ENCODE assay signal across 28 cellular contexts in the genomic region with DNA sequence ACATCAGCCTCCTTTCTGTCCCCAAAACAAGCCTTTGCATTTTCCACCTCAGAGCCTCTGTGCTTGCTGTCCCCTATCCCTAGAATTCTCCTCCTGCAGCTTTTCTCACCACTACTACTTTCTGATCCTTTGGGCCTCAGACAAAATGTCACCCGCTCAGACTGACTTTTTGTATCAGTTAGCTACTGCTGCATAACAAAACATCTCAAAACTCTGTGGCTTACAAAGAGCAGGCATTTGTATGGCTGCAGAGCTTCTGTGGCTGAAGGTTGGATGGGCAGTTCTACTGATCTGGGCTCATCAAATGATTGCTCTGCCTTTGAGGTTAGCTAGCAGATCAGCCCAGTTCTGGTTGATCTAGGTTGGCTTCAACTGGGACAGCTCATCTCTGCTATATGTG.
"Had no signal": no experiment of that assay in that cellular context is flagged by ENCODE, and none has a peak within 500 bp of the region (broad histone marks: within the 10 kb centered on the region; RNA-seq: fewer than 3 reads in every experiment).

No MANE protein-coding gene starts in this region.

- H3K9me3 Mint-ChIP-seq: dendritic cell treated with granulocyte-macrophage colony-stimulating factor and Interleukin-4, amounts not matched to agents 40 ng/mL and 50 ng/mL, for 4 days; immature natural killer cell had no signal

- H3K9me3 ChIP-seq: colonic mucosa, gastrocnemius medialis, lower lobe of right lung, mucosa of descending colon had no signal

- H3K4me3 Mint-ChIP-seq: dendritic cell treated with granulocyte-macrophage colony-stimulating factor and Interleukin-4, amounts not matched to agents 40 ng/mL and 50 ng/mL, for 4 days; effector memory CD8-positive, alpha-beta T cell; endodermal cell; immature natural killer cell; mesothelial cell of epicardium had no signal

- H3K27me3 ChIP-seq: colonic mucosa, esophagus squamous epithelium, gastrocnemius medialis, heart left ventricle, hepatocyte, left lung had no signal

- H3K27ac ChIP-seq: colonic mucosa, epithelial cell of prostate, esophagus squamous epithelium, gastrocnemius medialis, heart left ventricle, hepatocyte, left lung, lower lobe of right lung had no signal

- H3K4me3 ChIP-seq: colonic mucosa, esophagus squamous epithelium, gastrocnemius medialis, heart left ventricle, hepatocyte, left lung, lower lobe of right lung, mucosa of descending colon had no signal

- H2AFZ ChIP-seq: hepatocyte had no signal

- DNase-seq: colonic mucosa; cortex of kidney; effector CD8-positive, alpha-beta T cell; effector memory CD8-positive, alpha-beta T cell; endodermal cell; erythroblast; esophagus squamous epithelium; foreskin fibroblast; foreskin melanocyte; gastrocnemius medialis; heart left ventricle; hypothalamus; immature natural killer cell; islet precursor cell; kidney; kidney glomerular epithelial cell; left colon; left lung; left ventricle myocardium superior; lower lobe of right lung; mesenchymal stem cell; mucosa of descending colon had no signal

- H3K4me1 ChIP-seq: colonic mucosa, gastrocnemius medialis, heart left ventricle, left lung, lower lobe of right lung had no signal

- H3K36me3 Mint-ChIP-seq: immature natural killer cell, mesothelial cell of epicardium had no signal

- H3K79me2 ChIP-seq: hepatocyte had no signal

- H3K4me2 ChIP-seq: hepatocyte had no signal

- H3K27ac Mint-ChIP-seq: dendritic cell treated with granulocyte-macrophage colony-stimulating factor and Interleukin-4, amounts not matched to agents 40 ng/mL and 50 ng/mL, for 4 days; effector memory CD8-positive, alpha-beta T cell; endodermal cell; immature natural killer cell; mesothelial cell of epicardium had no signal

- FAIRE-seq: endometrium, kidney had no signal

- ATAC-seq: effector memory CD8-positive, alpha-beta T cell; esophagus mucosa; gastrocnemius medialis; heart left ventricle; left colon; left lung; left ventricle myocardium superior; lower lobe of right lung; mucosa of descending colon had no signal

- H3K36me3 ChIP-seq: colonic mucosa, esophagus squamous epithelium, gastrocnemius medialis, heart left ventricle, left lung, lower lobe of right lung had no signal

- H3K4me1 Mint-ChIP-seq: immature natural killer cell had no signal

- H3K27me3 Mint-ChIP-seq: dendritic cell treated with granulocyte-macrophage colony-stimulating factor and Interleukin-4, amounts not matched to agents 40 ng/mL and 50 ng/mL, for 4 days had no signal
